ENCODE assay signal across 6 cellular contexts in the genomic region with DNA sequence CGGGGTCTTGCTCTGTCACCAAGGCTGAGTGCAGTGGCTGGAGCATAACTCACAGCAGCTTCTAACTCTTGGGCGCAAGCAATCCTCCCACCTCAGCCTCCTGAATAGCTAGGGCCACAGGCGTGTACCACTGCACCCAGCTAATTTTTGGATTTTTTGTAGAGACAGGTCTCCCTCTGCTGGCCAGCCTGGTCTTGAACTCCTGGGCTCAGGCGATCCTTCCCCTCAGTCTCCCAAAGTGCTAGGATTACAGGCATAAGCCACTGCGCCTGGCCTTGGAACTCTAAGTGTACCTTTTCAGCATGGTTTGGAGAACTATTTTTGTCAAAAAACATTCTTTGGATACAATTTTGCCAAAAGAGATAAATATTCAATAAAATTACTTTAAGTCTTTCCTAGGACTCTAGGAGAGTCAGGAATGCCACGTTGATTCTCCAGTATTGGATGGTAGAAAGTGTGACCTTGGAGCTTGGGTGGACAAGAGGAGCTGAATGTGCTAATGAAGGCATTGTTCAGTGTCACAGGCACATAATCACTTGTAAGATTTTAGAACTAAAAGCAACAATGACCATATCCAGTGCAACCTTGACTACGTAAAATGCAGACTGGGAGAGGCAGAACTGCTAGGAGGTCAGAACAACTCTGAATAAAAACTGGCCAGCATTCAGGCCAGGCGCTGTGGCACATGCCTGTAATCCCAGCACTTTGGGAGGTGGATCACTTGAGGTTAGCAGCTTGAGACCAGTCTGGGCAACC. TPM values are rescaled to one million over a fixed set of nuclear protein-coding genes. Genes with fewer than 3 reads are reported as not detected.
A peak's percentile ranks its signal among the peaks of the same experiment; 100 is the strongest.
DNase-seq lines count a peak whose midpoint lies in the region; ATAC-seq and TF ChIP-seq lines count a peak whose summit lies in the region.

No MANE protein-coding gene starts in this region.

- H3K36me3 ChIP-seq in HEK293 (ENCODE audit: control insufficient read depth in 2 of 2, insufficient read depth in 1 of 2, low read length in 2 of 2) (peaks cover 55 to 60% of the 10 kb centered on the region in 2 experiments), RWPE2 (ENCODE audit: low read depth) (peaks cover 60% of the 10 kb centered on the region), smooth muscle cell (ENCODE audit: low read depth) (no peaks in the 10 kb centered on the region)

- H2AFZ ChIP-seq in smooth muscle cell (ENCODE audit: low read depth), result no peak overlapping the region

- H3K4me3 ChIP-seq in HEK293 (ENCODE audit: low read depth, low read length), result no peak overlapping the region
- H3K4me3 ChIP-seq in RWPE2 (ENCODE audit: severe bottlenecking), result no peak overlapping the region
- H3K4me3 ChIP-seq in coronary artery, result no peak overlapping the region
- H3K4me3 ChIP-seq in smooth muscle cell, result no peak overlapping the region

- peaks cover 75% of the 10 kb centered on the region for H3K79me2 ChIP-seq in smooth muscle cell (ENCODE audit: low read depth)

- H3K4me1 ChIP-seq in HEK293 (ENCODE audit: control insufficient read depth, insufficient read depth, low read length), result peaks cover 10% of the 10 kb centered on the region; the same call in 1 of the 2 replicates
- H3K4me1 ChIP-seq in RWPE2 (ENCODE audit: insufficient read depth, poor library complexity, severe bottlenecking), result peaks cover 8% of the 10 kb centered on the region
- H3K4me1 ChIP-seq in smooth muscle cell (ENCODE audit: low read depth), result peaks cover 11% of the 10 kb centered on the region

- peak overlapping the region; percentile 8 for H3K4me2 ChIP-seq in smooth muscle cell

- DNase-seq in RWPE2 (ENCODE audit: low spot score) (no peak), coronary artery (ENCODE audit: low spot score) (no peak), smooth muscle cell (lab: John Stamatoyannopoulos, UW; ENCODE audit: unreplicated experiment) (no peak), AG08396 (ENCODE audit: low spot score) (no peak)

- peak; percentile 74 for TF ChIP-seq CTCF in HEK293 (tag by site-specific recombination; IDR thresholded peaks at IDR 0.05)
- peak; percentile 73 for TF ChIP-seq CTCF in RWPE2 (IDR thresholded peaks at IDR 0.05; ENCODE audit: poor library complexity, severe bottlenecking)
- peak; percentile 18 for TF ChIP-seq CTCF in coronary artery (IDR thresholded peaks at IDR 0.05)
- peak; percentile 51 for TF ChIP-seq CTCF in smooth muscle cell (IDR thresholded peaks at IDR 0.05; ENCODE audit: borderline replicate concordance, insufficient read depth, poor library complexity, severe bottlenecking)

- H3F3A ChIP-seq in smooth muscle cell (ENCODE audit: low read depth), result no peaks in the 10 kb centered on the region

- no peaks in the 10 kb centered on the region for H3K27me3 ChIP-seq in RWPE2 (ENCODE audit: insufficient read depth, poor library complexity, severe bottlenecking)
- H3K27me3 ChIP-seq in smooth muscle cell (ENCODE audit: low read depth), result no peaks in the 10 kb centered on the region

- ATAC-seq in RWPE2 (ENCODE audit: low read depth) (no peak), GM18511 (IDR thresholded peaks at IDR 0.05; ENCODE audit: unreplicated experiment) (no peak)

- POLR2A ChIA-PET in HEK293 (lab: Yijun Ruan, JAX), result interaction anchor here (1.5 to 4.7 kb wide), 4 partner anchors 14 to 30 kb away, joined by 7 to 38 read pairs (median 16); a partner anchor contains a TSS

- CTCF ChIA-PET in HEK293 (lab: Yijun Ruan, JAX), result interaction anchor here (0.6 to 3.1 kb wide), 24 partner anchors 10 to 505 kb away, joined by 3 to 30 read pairs (median 4); no protein-coding TSS in a partner anchor

- no peak overlapping the region for H3K9ac ChIP-seq in smooth muscle cell (ENCODE audit: low read depth)

- whole genome bisulfite sequencing in smooth muscle cell (ENCODE audit: low lambda C conversion rate), result 73% methylated on average over 8 of the region's 8 CpGs

- peaks cover 62% of the 10 kb centered on the region for H4K20me1 ChIP-seq in smooth muscle cell (ENCODE audit: low read depth)

- H3K27ac ChIP-seq in HEK293 (ENCODE audit: extremely low read depth, low read depth, low read length) (no peak overlapping the region), RWPE2 (ENCODE audit: poor library complexity, severe bottlenecking) (no peak overlapping the region), coronary artery (no peak overlapping the region), smooth muscle cell (ENCODE audit: low read depth) (peak overlapping the region; percentile 37)

- H3K9me3 ChIP-seq in HEK293 (ENCODE audit: control insufficient read depth, insufficient read depth, low read depth, low read length), result no peaks in the 10 kb centered on the region
- no peaks in the 10 kb centered on the region for H3K9me3 ChIP-seq in RWPE2 (ENCODE audit: severe bottlenecking)
- no peaks in the 10 kb centered on the region for H3K9me3 ChIP-seq in smooth muscle cell (replicated peaks; ENCODE audit: low read depth)

TF ChIP-seq in HEK293, 187 proteins besides CTCF, POLR2A, EP300 and RAD21 (continues in another document):
- no peak for TF ChIP-seq ZNF37A (tag by site-specific recombination; IDR thresholded peaks at IDR 0.05)
- TF ChIP-seq ZNF121 (tag by site-specific recombination; IDR thresholded peaks at IDR 0.05), result no peak
- TF ChIP-seq, protein P1, sequence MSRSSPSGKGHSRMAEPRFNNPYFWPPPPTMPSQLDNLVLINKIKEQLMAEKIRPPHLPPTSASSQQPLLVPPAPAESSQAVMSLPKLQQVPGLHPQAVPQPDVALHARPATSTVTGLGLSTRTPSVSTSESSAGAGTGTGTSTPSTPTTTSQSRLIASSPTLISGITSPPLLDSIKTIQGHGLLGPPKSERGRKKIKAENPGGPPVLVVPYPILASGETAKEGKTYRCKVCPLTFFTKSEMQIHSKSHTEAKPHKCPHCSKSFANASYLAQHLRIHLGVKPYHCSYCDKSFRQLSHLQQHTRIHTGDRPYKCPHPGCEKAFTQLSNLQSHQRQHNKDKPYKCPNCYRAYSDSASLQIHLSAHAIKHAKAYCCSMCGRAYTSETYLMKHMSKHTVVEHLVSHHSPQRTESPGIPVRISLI (tag by site-specific recombination; IDR thresholded peaks at IDR 0.05), result no peak
- no peak for TF ChIP-seq KLF10 (tag by site-specific recombination; IDR thresholded peaks at IDR 0.05)
- TF ChIP-seq ZNF600 (tag by site-specific recombination; IDR thresholded peaks at IDR 0.05), result peak; percentile 44; the same call in 1 of the 2 replicates
- TF ChIP-seq, protein P2, sequence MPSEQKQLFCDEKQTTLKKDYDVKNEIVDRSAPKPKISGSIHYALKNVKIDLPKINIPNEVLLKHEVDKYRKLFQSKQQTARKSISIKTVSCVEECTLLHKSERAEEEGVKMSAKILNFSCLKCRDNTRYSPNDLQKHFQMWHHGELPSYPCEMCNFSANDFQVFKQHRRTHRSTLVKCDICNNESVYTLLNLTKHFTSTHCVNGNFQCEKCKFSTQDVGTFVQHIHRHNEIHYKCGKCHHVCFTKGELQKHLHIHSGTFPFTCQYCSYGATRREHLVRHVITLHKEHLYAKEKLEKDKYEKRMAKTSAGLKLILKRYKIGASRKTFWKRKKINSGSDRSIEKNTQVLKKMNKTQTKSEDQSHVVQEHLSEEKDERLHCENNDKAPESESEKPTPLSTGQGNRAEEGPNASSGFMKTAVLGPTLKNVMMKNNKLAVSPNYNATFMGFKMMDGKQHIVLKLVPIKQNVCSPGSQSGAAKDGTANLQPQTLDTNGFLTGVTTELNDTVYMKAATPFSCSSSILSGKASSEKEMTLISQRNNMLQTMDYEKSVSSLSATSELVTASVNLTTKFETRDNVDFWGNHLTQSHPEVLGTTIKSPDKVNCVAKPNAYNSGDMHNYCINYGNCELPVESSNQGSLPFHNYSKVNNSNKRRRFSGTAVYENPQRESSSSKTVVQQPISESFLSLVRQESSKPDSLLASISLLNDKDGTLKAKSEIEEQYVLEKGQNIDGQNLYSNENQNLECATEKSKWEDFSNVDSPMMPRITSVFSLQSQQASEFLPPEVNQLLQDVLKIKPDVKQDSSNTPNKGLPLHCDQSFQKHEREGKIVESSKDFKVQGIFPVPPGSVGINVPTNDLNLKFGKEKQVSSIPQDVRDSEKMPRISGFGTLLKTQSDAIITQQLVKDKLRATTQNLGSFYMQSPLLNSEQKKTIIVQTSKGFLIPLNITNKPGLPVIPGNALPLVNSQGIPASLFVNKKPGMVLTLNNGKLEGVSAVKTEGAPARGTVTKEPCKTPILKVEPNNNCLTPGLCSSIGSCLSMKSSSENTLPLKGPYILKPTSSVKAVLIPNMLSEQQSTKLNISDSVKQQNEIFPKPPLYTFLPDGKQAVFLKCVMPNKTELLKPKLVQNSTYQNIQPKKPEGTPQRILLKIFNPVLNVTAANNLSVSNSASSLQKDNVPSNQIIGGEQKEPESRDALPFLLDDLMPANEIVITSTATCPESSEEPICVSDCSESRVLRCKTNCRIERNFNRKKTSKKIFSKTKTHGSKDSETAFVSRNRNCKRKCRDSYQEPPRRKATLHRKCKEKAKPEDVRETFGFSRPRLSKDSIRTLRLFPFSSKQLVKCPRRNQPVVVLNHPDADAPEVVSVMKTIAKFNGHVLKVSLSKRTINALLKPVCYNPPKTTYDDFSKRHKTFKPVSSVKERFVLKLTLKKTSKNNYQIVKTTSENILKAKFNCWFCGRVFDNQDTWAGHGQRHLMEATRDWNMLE (tag by site-specific recombination; conservative IDR thresholded peaks at IDR 0.05; ENCODE audit: low read depth), result no peak
- 0 out of 2 replicates have a peak, but pooled peaks have one; percentile 18 for TF ChIP-seq ZBTB8A (tag by site-specific recombination; IDR thresholded peaks at IDR 0.05)
- no peak for TF ChIP-seq ZNF114 (tag by site-specific recombination; IDR thresholded peaks at IDR 0.05)
- 0 out of 2 replicates have a peak, but pooled peaks have one; percentile 27 for TF ChIP-seq ZNF660 (tag by site-specific recombination; IDR thresholded peaks at IDR 0.05)
- no peak for TF ChIP-seq ZNF626 (tag by site-specific recombination; IDR thresholded peaks at IDR 0.05)

RNA-seq across cellular contexts. Expression of a gene that starts 2.8 kb away (rescaled TPM):
- total RNA-seq in smooth muscle cell, result 133 and 148 TPM in 2 replicates
- polyA plus RNA-seq in smooth muscle cell, result 264 and 289 TPM in 2 replicates

RNA-seq across cellular contexts. Expression of a gene that starts 20.5 kb away (rescaled TPM):
- total RNA-seq in smooth muscle cell, result 13.4 and 22.2 TPM in 2 replicates
- 9.8 and 10.3 TPM in 2 replicates for polyA plus RNA-seq in smooth muscle cell

RNA-seq across cellular contexts. Expression of a gene that starts 20.6 kb away (rescaled TPM):
- 47.1 and 54.8 TPM in 2 replicates for total RNA-seq in smooth muscle cell
- 67.0 and 70.6 TPM in 2 replicates for polyA plus RNA-seq in smooth muscle cell

RNA-seq across cellular contexts. Expression of a gene that starts 28.8 kb away (rescaled TPM):
- 597 and 788 TPM in 2 replicates for total RNA-seq in smooth muscle cell
- 949 and 1,088 TPM in 2 replicates for polyA plus RNA-seq in smooth muscle cell

RNA-seq across cellular contexts. Expression of a gene that starts 29.2 kb away (rescaled TPM):
- 403 and 502 TPM in 2 replicates for total RNA-seq in smooth muscle cell
- polyA plus RNA-seq in smooth muscle cell, result 497 and 616 TPM in 2 replicates

Comparison
In these comparisons a context has a peak if more than half of its experiments do, and no peak if none do; other contexts are left out.
1. CTCF ChIP-seq: peak in every context shown above with its lines; median percentile 74 in HEK293; 73 in RWPE2; 51 in smooth muscle cell; 18 in coronary artery.